In genomic region chr17:8494506-8495111, GRCh38 we compare ENCODE assay signal across 16 cellular contexts. TPM values are rescaled to one million over a fixed set of nuclear protein-coding genes. Genes with fewer than 3 reads are reported as not detected.
DNase-seq lines count a peak whose midpoint lies in the region; ATAC-seq, FAIRE-seq and TF ChIP-seq lines count a peak whose summit lies in the region.
"Had no signal": no experiment of that assay in that cellular context is flagged by ENCODE, and none has a peak within 500 bp of the region (broad histone marks: within the 10 kb centered on the region; RNA-seq: fewer than 3 reads in every experiment).

No MANE protein-coding gene starts in this region.

- no peak for TF ChIP-seq POLR2A in K562 (conservative IDR thresholded peaks at IDR 0.05)

- ATAC-seq in K562 (no peak), thoracic aorta (ENCODE audit: insufficient number of reproducible peaks, low FRiP score, low read depth) (no peak)
- ATAC-seq in effector memory CD8-positive, alpha-beta T cell (replicated peaks) = no peak
- ATAC-seq in naive thymus-derived CD4-positive, alpha-beta T cell = no peak
- ATAC-seq: SK-N-SH treated with all-trans-retinoic acid at 6 μM for 48 hours had no signal

- peaks cover 0 to under 1% of the 10 kb centered on the region in 2 donors for H3K27me3 Mint-ChIP-seq in effector memory CD8-positive, alpha-beta T cell
- no peaks in the 10 kb centered on the region for H3K27me3 Mint-ChIP-seq in naive thymus-derived CD4-positive, alpha-beta T cell

- no peak overlapping the region for H3K4me2 ChIP-seq in OCI-LY7 (ENCODE audit: low read length)
- no peak overlapping the region for H3K4me2 ChIP-seq in K562 (ENCODE audit: insufficient read depth, low read length)
- no peak overlapping the region for H3K4me2 ChIP-seq in Karpas-422 (ENCODE audit: low read depth, low read length, poor library complexity, severe bottlenecking)

- H3K79me2 ChIP-seq in OCI-LY7 (ENCODE audit: insufficient read depth, low read depth, low read length) (no peaks in the 10 kb centered on the region), K562 (ENCODE audit: control insufficient read depth, insufficient read depth, low read length) (no peaks in the 10 kb centered on the region), Karpas-422 (ENCODE audit: low read length) (no peaks in the 10 kb centered on the region)

- no peak overlapping the region for H3K27ac Mint-ChIP-seq in effector memory CD8-positive, alpha-beta T cell
- H3K27ac Mint-ChIP-seq in naive thymus-derived CD4-positive, alpha-beta T cell = no peak overlapping the region
- H3K27ac Mint-ChIP-seq: CD14-positive monocyte had no signal

- no peak overlapping the region for H3K4me3 Mint-ChIP-seq in effector memory CD8-positive, alpha-beta T cell
- H3K4me3 Mint-ChIP-seq in naive thymus-derived CD4-positive, alpha-beta T cell = no peak overlapping the region
- H3K4me3 Mint-ChIP-seq: CD14-positive monocyte had no signal

- FAIRE-seq in K562 (lab: Jason Lieb, UNC) = no peak
- FAIRE-seq: RCC 7860 had no signal

- no peak for TF ChIP-seq CTCF in OCI-LY7 (conservative IDR thresholded peaks at IDR 0.05; ENCODE audit: low read length)
- no peak for TF ChIP-seq CTCF in K562 (IDR thresholded peaks at IDR 0.05 in 2 of 3, conservative IDR thresholded peaks at IDR 0.05 in 1 of 3; ENCODE audit: insufficient read depth in 2 of 3, low read depth in 1 of 3, low read length in 3 of 3)
- TF ChIP-seq CTCF in thoracic aorta (IDR thresholded peaks at IDR 0.05) = no peak

- H2AFZ ChIP-seq in OCI-LY7 (ENCODE audit: low read length) (no peak overlapping the region), K562 (ENCODE audit: low read depth, low read length) (no peak overlapping the region), Karpas-422 (ENCODE audit: low read length) (no peak overlapping the region)

- TF ChIP-seq EP300 in K562 (IDR thresholded peaks at IDR 0.05; ENCODE audit: low read length) = no peak

- WGBS in K562 (ENCODE audit: insufficient coverage, low coverage, missing lambda C conversion rate) = 89% methylated on average over 7 of the region's 8 CpGs

- H3K9ac ChIP-seq in K562 (ENCODE audit: insufficient read depth in 1 of 2, low read depth in 2 of 2, low read length in 2 of 2) (no peak overlapping the region), Karpas-422 (ENCODE audit: low read length) (no peak overlapping the region)

- CTCF ChIA-PET in OCI-LY7 (lab: Charles Lee; ENCODE audit: unreplicated experiment) (no interaction called here), K562 (lab: Yijun Ruan, JAX; ENCODE audit: low intra/inter-chr PET ratio) (no interaction called here)
- CTCF ChIA-PET in naive thymus-derived CD4-positive, alpha-beta T cell (lab: Charles Lee) = no interaction called here

- H3K4me1 Mint-ChIP-seq in effector memory CD8-positive, alpha-beta T cell (ENCODE audit: low read depth in 2 of 2) = no peaks in the 10 kb centered on the region
- H3K4me1 Mint-ChIP-seq in naive thymus-derived CD4-positive, alpha-beta T cell = no peaks in the 10 kb centered on the region
- H3K4me1 Mint-ChIP-seq: CD14-positive monocyte had no signal

- H3K4me3 ChIP-seq in OCI-LY7 (ENCODE audit: low read depth, low read length, poor library complexity, severe bottlenecking) (no peak overlapping the region), K562 (no peak overlapping the region), thoracic aorta (no peak overlapping the region), Karpas-422 (ENCODE audit: low read length) (no peak overlapping the region)
- no peak overlapping the region for H3K4me3 ChIP-seq in naive thymus-derived CD4-positive, alpha-beta T cell (ENCODE audit: low read length)
- H3K4me3 ChIP-seq: HAP-1 had no signal

- POLR2A ChIA-PET in OCI-LY7 (lab: Charles Lee) = interaction anchor here (0.7 to 0.9 kb wide), 3 partner anchors 11 to 81 kb away, joined by 3 to 4 read pairs (median 4); no protein-coding TSS in a partner anchor
- POLR2A ChIA-PET in K562 (lab: Yijun Ruan, JAX) = interaction anchor here (0.8 to 1.8 kb wide), 2 partner anchors 9 to 17 kb away, joined by 3 to 7 read pairs; no protein-coding TSS in a partner anchor
- POLR2A ChIA-PET in naive thymus-derived CD4-positive, alpha-beta T cell (lab: Charles Lee) = no interaction called here

- no peaks in the 10 kb centered on the region for H3K9me3 ChIP-seq in OCI-LY7 (ENCODE audit: low read length)
- H3K9me3 ChIP-seq in K562 (replicated peaks; ENCODE audit: control insufficient read depth, insufficient read depth, low read depth, low read length) = no peaks in the 10 kb centered on the region
- H3K9me3 ChIP-seq in thoracic aorta = no peaks in the 10 kb centered on the region
- no peaks in the 10 kb centered on the region for H3K9me3 ChIP-seq in Karpas-422 (ENCODE audit: low read length)
- H3K9me3 ChIP-seq in naive thymus-derived CD4-positive, alpha-beta T cell (ENCODE audit: control insufficient read depth in 2 of 3, low read length in 3 of 3) = peaks cover 0 to 7% (median 0%) of the 10 kb centered on the region in 3 experiments
- H3K9me3 ChIP-seq: HAP-1 had no signal

- H3K9me1 ChIP-seq in K562 (ENCODE audit: control insufficient read depth, insufficient read depth, low read length) = no peaks in the 10 kb centered on the region

- H3K9me2 ChIP-seq in OCI-LY7 (ENCODE audit: insufficient read depth, low read length) = no peaks in the 10 kb centered on the region
- H3K9me2 ChIP-seq in Karpas-422 (replicated peaks; ENCODE audit: insufficient read depth, low read length) = no peaks in the 10 kb centered on the region

- BruUV-seq in OCI-LY7 (replicated peaks; lab: Mats Ljungman, UMichigan) (TSS peak; percentile 45), K562 (replicated peaks; lab: Mats Ljungman, UMichigan) (no TSS peak)

- in situ Hi-C loops in K562 (cut with MboI) = no loop called here

- no peaks in the 10 kb centered on the region for H3K4me1 ChIP-seq in OCI-LY7 (ENCODE audit: insufficient read depth, low read length, poor library complexity, severe bottlenecking)
- no peaks in the 10 kb centered on the region for H3K4me1 ChIP-seq in K562 (replicated peaks in 1 of 2; ENCODE audit: control insufficient read depth in 2 of 2, insufficient read depth in 2 of 2, low read length in 2 of 2)
- peaks cover 0 to 17% of the 10 kb centered on the region in 2 donors for H3K4me1 ChIP-seq in thoracic aorta (ENCODE audit: control insufficient read depth in 1 of 2, low read depth in 2 of 2)
- peaks cover 2% of the 10 kb centered on the region; the same call in 1 of the 2 replicates for H3K4me1 ChIP-seq in Karpas-422 (ENCODE audit: low read length)
- no peaks in the 10 kb centered on the region for H3K4me1 ChIP-seq in naive thymus-derived CD4-positive, alpha-beta T cell (ENCODE audit: control insufficient read depth in 2 of 2, insufficient read depth in 2 of 2, low read length in 2 of 2)
- H3K4me1 ChIP-seq: HAP-1 had no signal

- H3K36me3 Mint-ChIP-seq in effector memory CD8-positive, alpha-beta T cell (ENCODE audit: insufficient read depth) = peaks cover 4% of the 10 kb centered on the region
- peaks cover 2 to 29% (median 19%) of the 10 kb centered on the region in 5 donors for H3K36me3 Mint-ChIP-seq in naive thymus-derived CD4-positive, alpha-beta T cell
- H3K36me3 Mint-ChIP-seq: CD14-positive monocyte had no signal

- H3K9me3 Mint-ChIP-seq in effector memory CD8-positive, alpha-beta T cell = peaks cover 0 to 3% of the 10 kb centered on the region in 2 donors
- peaks cover 0 to 14% (median 0%) of the 10 kb centered on the region in 11 donors for H3K9me3 Mint-ChIP-seq in naive thymus-derived CD4-positive, alpha-beta T cell

- intact Hi-C loops in OCI-LY7 (cut with micrococcal nuclease; ENCODE audit: unreplicated experiment) (no loop called here), K562 (cut with micrococcal nuclease) (no loop called here)
- intact Hi-C loops in naive thymus-derived CD4-positive, alpha-beta T cell (cut with micrococcal nuclease) = no loop called here

- DNase-seq in OCI-LY7 (ENCODE audit: low spot score) = no peak
- no peak for DNase-seq in K562 (ENCODE audit: extremely low read depth in 1 of 4, low spot score in 3 of 4)
- peak; percentile 51 for DNase-seq in mesenteric fat pad (ENCODE audit: low spot score)
- DNase-seq in thoracic aorta (ENCODE audit: low spot score) = no peak
- no peak for DNase-seq in effector memory CD8-positive, alpha-beta T cell
- DNase-seq in Karpas-422 = no peak
- DNase-seq in NCI-H1092 treated with DMSO at 0.1 percent for 48 hours (lab: John Stamatoyannopoulos, UW) = no peak
- DNase-seq in naive thymus-derived CD4-positive, alpha-beta T cell = no peak
- DNase-seq: ACHN, AML-193, NCI-H510A treated with DMSO at 0.1 percent for 48 hours, Right ventricle myocardium superior had no signal

- H3K27ac ChIP-seq in OCI-LY7 (ENCODE audit: low read depth, low read length, poor library complexity, severe bottlenecking) (no peak overlapping the region), K562 (ENCODE audit: extremely low read depth, low read depth, low read length) (no peak overlapping the region; the same call in 2 of the 3 replicates), thoracic aorta (peak overlapping the region; percentile 38 to 54), Karpas-422 (ENCODE audit: low read length) (no peak overlapping the region)
- H3K27ac ChIP-seq in naive thymus-derived CD4-positive, alpha-beta T cell (ENCODE audit: low read depth, low read length) = no peak overlapping the region

- peaks cover 60% of the 10 kb centered on the region for H3K36me3 ChIP-seq in OCI-LY7 (ENCODE audit: insufficient read depth, low read length)
- H3K36me3 ChIP-seq in K562 (ENCODE audit: control insufficient read depth, insufficient read depth, low read length) = peaks cover 82% of the 10 kb centered on the region
- peaks cover 89% of the 10 kb centered on the region for H3K36me3 ChIP-seq in thoracic aorta
- no peaks in the 10 kb centered on the region for H3K36me3 ChIP-seq in Karpas-422 (ENCODE audit: insufficient read depth, low read length)
- H3K36me3 ChIP-seq in naive thymus-derived CD4-positive, alpha-beta T cell (ENCODE audit: control insufficient read depth in 2 of 3, insufficient read depth in 3 of 3, low read length in 3 of 3) = no peaks in the 10 kb centered on the region

- TF ChIP-seq RAD21 in K562 (CRISPR knock-in tag; conservative IDR thresholded peaks at IDR 0.05 in 1 of 2, IDR thresholded peaks at IDR 0.05 in 1 of 2) = no peak

- no peaks in the 10 kb centered on the region for H4K20me1 ChIP-seq in OCI-LY7 (ENCODE audit: insufficient read depth, low read length)
- H4K20me1 ChIP-seq in K562 (replicated peaks; ENCODE audit: control insufficient read depth, insufficient read depth, low read length) = no peaks in the 10 kb centered on the region
- H4K20me1 ChIP-seq in Karpas-422 (ENCODE audit: insufficient read depth, low read depth, low read length) = no peaks in the 10 kb centered on the region

- H3K27me3 ChIP-seq in K562 (ENCODE audit: control insufficient read depth in 2 of 2, insufficient read depth in 2 of 2, low read length in 2 of 2) (no peaks in the 10 kb centered on the region), thoracic aorta (replicated peaks; ENCODE audit: insufficient read depth) (no peaks in the 10 kb centered on the region), Karpas-422 (ENCODE audit: low read length) (no peaks in the 10 kb centered on the region)
- no peaks in the 10 kb centered on the region for H3K27me3 ChIP-seq in naive thymus-derived CD4-positive, alpha-beta T cell (ENCODE audit: control insufficient read depth in 2 of 2, insufficient read depth in 2 of 2, low read length in 2 of 2)

RNA-seq across cellular contexts. Expression of gene NDEL1, which starts 58.9 kb away (rescaled TPM):
- total RNA-seq in OCI-LY7 (2014; rRNA removed; shearing (Covaris generic)) = 37.9 and 40.0 TPM in 2 replicates
- 65.7 and 69.9 TPM in 2 replicates for total RNA-seq in OCI-LY7 (2022)
- 67.3 and 150 TPM in 2 replicates for total RNA-seq in K562 (2011; cell fraction: chromatin; rRNA removed; ENCODE audit: low replicate concordance)
- total RNA-seq in K562 (2011; cell fraction: nucleolus; rRNA removed) = 50.3 and 51.5 TPM in 2 replicates
- 71.7 and 72.9 TPM in 2 replicates for total RNA-seq in K562 (2011; cell fraction: nucleoplasm; rRNA removed)
- 17.3 and 19.0 TPM in 2 replicates for total RNA-seq in K562 (2014; rRNA removed)
- total RNA-seq in K562 (2014; rRNA removed; fragmentation: Illumina TruSeq; extraction: Trizol) = 21.1 and 25.3 TPM in 2 replicates
- total RNA-seq in K562 (2015; rRNA removed; fragmentation: Illumina TruSeq; extraction: Trizol) = 22.7 and 23.7 TPM in 2 replicates
- total RNA-seq in K562 (2021) = 23.5 and 26.6 TPM in 2 replicates
- polyA plus RNA-seq in K562 (2011; rRNA removed) = 29.1 and 30.5 TPM in 2 replicates
- 29.5 and 36.3 TPM in 2 replicates for polyA plus RNA-seq in K562 (2011; cell fraction: cytosol; rRNA removed)
- polyA plus RNA-seq in K562 (2011; cell fraction: nucleus; rRNA removed) = 70.1 and 75.1 TPM in 2 replicates
- polyA plus RNA-seq in K562 (2012) = 19.6 and 20.6 TPM in 2 replicates
- 26.9 and 28.6 TPM in 2 replicates for polyA plus RNA-seq in K562 (2014; fragmentation: Illumina TruSeq; extraction: Trizol)
- 1 to 10 TPM in 1 of 2 experiments, under 1 TPM in 1; 0.86 to 2.0 TPM for polyA plus RNA-seq in K562 (2014; fragmentation: Nextera tagmentation; extraction: Ambion mirVana)
- 29.2 and 38.7 TPM in 2 replicates for polyA plus RNA-seq in K562 (2014; rRNA removed)
- 29.0 and 31.7 TPM in 2 replicates for polyA minus RNA-seq in K562 (2011; rRNA and poly(A)+ RNA removed)
- 10.7 and 14.2 TPM in 2 replicates for polyA minus RNA-seq in K562 (2011; cell fraction: cytosol; rRNA and poly(A)+ RNA removed)
- 28.3 and 50.1 TPM in 2 replicates for polyA minus RNA-seq in K562 (2011; cell fraction: nucleus; rRNA and poly(A)+ RNA removed)
- total RNA-seq in mesenteric fat pad = 112 TPM
- 100 to 1,000 TPM; 110 to 113 TPM for total RNA-seq in thoracic aorta
- total RNA-seq in Karpas-422 (2014; rRNA removed; shearing (Covaris generic); ENCODE audit: low replicate concordance) = 26.0 and 48.6 TPM in 2 replicates
- total RNA-seq in naive thymus-derived CD4-positive, alpha-beta T cell = 100 to 1,000 TPM in 4 of 5 experiments, 10 to 100 TPM in 1; 72.6 to 274 (median 116) TPM
- 10 to 100 TPM; 53.7 to 73.2 TPM for polyA plus RNA-seq in naive thymus-derived CD4-positive, alpha-beta T cell

Comparison
In these comparisons a context has a peak if more than half of its experiments do, and no peak if none do; other contexts are left out.
1. H3K27ac ChIP-seq: peak in thoracic aorta (2 of 2); none in OCI-LY7 (single experiment), K562 (single experiment), Karpas-422 (single experiment) and naive thymus-derived CD4-positive, alpha-beta T cell (single experiment).